Comparison of ENCODE assay signal across 8 cellular contexts in the genomic region with DNA sequence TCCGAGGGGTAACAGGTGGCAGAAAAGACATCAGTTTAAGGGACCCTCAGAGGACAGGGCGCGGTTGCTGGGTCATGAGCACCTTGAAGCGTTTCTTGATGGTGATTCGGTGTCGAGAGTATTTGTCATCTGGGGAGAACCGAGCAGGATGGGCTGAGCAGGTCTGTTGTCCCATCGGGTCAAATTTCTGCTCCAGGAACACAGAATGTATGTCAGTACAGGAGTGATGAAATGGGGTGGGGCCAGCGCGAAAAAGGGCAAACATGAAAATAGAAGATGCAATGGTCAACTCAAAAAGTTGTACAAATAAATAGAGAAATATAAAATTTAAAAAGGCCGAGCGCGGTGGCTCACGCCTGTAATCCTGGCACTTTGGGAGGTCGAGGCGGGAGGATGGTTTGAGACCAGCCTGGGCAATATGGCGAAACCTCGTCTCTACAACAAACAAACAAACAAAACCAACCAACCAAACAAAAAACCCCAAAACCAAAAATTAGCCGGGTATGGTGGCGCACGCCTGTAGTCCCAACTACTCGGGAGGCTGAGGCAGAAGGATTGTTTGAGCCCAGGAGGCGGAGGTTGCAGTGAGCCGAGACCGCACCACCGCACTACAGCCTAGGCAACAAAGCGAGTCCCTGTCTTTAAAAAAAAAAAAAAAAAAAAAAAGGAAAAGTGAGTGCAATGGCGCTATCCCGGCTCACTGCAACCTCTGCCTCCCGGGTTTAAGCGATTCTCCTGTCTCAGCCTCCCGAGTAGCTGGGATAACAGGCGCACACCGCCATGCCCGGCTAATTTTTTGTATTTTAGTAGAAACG. TPM values are rescaled to one million over a fixed set of nuclear protein-coding genes. Genes with fewer than 3 reads are reported as not detected.
DNase-seq lines count a peak whose midpoint lies in the region; ATAC-seq and TF ChIP-seq lines count a peak whose summit lies in the region.

No MANE protein-coding gene starts in this region.

- no peaks in the 10 kb centered on the region for H3K4me1 ChIP-seq in BE2C
- peaks cover 9 to 13% of the 10 kb centered on the region in 2 donors for H3K4me1 ChIP-seq in naive thymus-derived CD4-positive, alpha-beta T cell (ENCODE audit: control insufficient read depth in 2 of 2, insufficient read depth in 2 of 2, low read length in 2 of 2)

- peaks cover 11% of the 10 kb centered on the region for H3K36me3 ChIP-seq in BE2C
- peaks cover 0 to 20% (median 0%) of the 10 kb centered on the region in 3 experiments for H3K36me3 ChIP-seq in naive thymus-derived CD4-positive, alpha-beta T cell (ENCODE audit: control insufficient read depth in 2 of 3, insufficient read depth in 3 of 3, low read length in 3 of 3)

- CTCF ChIA-PET in naive thymus-derived CD4-positive, alpha-beta T cell (lab: Charles Lee): interaction anchor here (0.6 to 2.2 kb wide), 9 partner anchors 14 to 245 kb away, joined by 3 to 26 read pairs (median 7); partner anchors contain the start of gene LPCAT4

- TF ChIP-seq CTCF in BE2C (IDR thresholded peaks at IDR 0.05; ENCODE audit: low read depth, low read length): no peak
- TF ChIP-seq CTCF in coronary artery (IDR thresholded peaks at IDR 0.05): no peak
- no peak for TF ChIP-seq CTCF in CD14-positive monocyte (IDR thresholded peaks at IDR 0.05)

- intact Hi-C loops in naive thymus-derived CD4-positive, alpha-beta T cell (cut with micrococcal nuclease): loop anchor here (2.0 to 10.0 kb wide), 2 partner anchors 93 to 131 kb away; partner anchors contain the start of genes GOLGA8A (in 1 of the 2) and KATNBL1 (in 1 of the 2)
- intact Hi-C loops in CD14-positive monocyte (cut with micrococcal nuclease): loop anchor here (2.0 to 5.0 kb wide), 2 partner anchors 25 to 100 kb away; partner anchors contain the start of gene LPCAT4 (in 1 of the 2)

- DNase-seq in BE2C: no peak
- DNase-seq in Jurkat, Clone E6-1 (ENCODE audit: low read depth, low spot score): no peak
- DNase-seq in coronary artery (ENCODE audit: low spot score): no peak
- no peak for DNase-seq in naive thymus-derived CD4-positive, alpha-beta T cell
- no peak for DNase-seq in stimulated activated CD4-positive, alpha-beta T cell treated with anti-CD3 and anti-CD28 coated beads, Interleukin-1b, Interleukin-23, amount 100 ng/mL, for 48 hours
- DNase-seq in activated CD4-positive, CD25-positive, alpha-beta regulatory T cell treated with anti-CD3 and anti-CD28 coated beads, Interleukin-2, amount 50 U/mL, for 72 hours: no peak
- no peak for DNase-seq in CD14-positive monocyte (ENCODE audit: low spot score)

- H3K9me3 Mint-ChIP-seq in naive thymus-derived CD4-positive, alpha-beta T cell: no peaks in the 10 kb centered on the region
- H3K9me3 Mint-ChIP-seq in CD14-positive monocyte: peaks cover 0 to under 1% (median 0%) of the 10 kb centered on the region in 7 donors

- peak overlapping the region; percentile 81 to 91 for H3K27ac ChIP-seq in coronary artery
- H3K27ac ChIP-seq in naive thymus-derived CD4-positive, alpha-beta T cell (ENCODE audit: low read depth, low read length): peak overlapping the region; percentile 91

- ATAC-seq in naive thymus-derived CD4-positive, alpha-beta T cell: no peak
- no peak for ATAC-seq in HG03521 (IDR thresholded peaks at IDR 0.05; ENCODE audit: unreplicated experiment)

- no peaks in the 10 kb centered on the region for H3K27me3 ChIP-seq in BE2C
- H3K27me3 ChIP-seq in naive thymus-derived CD4-positive, alpha-beta T cell (ENCODE audit: control insufficient read depth in 2 of 2, insufficient read depth in 2 of 2, low read length in 2 of 2): no peaks in the 10 kb centered on the region

- no peaks in the 10 kb centered on the region for H3K27me3 Mint-ChIP-seq in naive thymus-derived CD4-positive, alpha-beta T cell
- H3K27me3 Mint-ChIP-seq in CD14-positive monocyte (ENCODE audit: low read depth in 3 of 3): peaks cover 0 to 2% (median 0%) of the 10 kb centered on the region in 3 donors

- H3K27ac Mint-ChIP-seq in naive thymus-derived CD4-positive, alpha-beta T cell: peak overlapping the region in 8 of 9 donors; percentile 41 to 96 (median 82)
- H3K27ac Mint-ChIP-seq in CD14-positive monocyte: peak overlapping the region in 2 of 7 donors; percentile 26 to 84

- peaks cover 19 to 32% (median 25%) of the 10 kb centered on the region in 7 donors for H3K4me1 Mint-ChIP-seq in naive thymus-derived CD4-positive, alpha-beta T cell
- H3K4me1 Mint-ChIP-seq in CD14-positive monocyte: peaks cover 28% of the 10 kb centered on the region

- peaks cover 4 to 14% (median 11%) of the 10 kb centered on the region in 5 donors for H3K36me3 Mint-ChIP-seq in naive thymus-derived CD4-positive, alpha-beta T cell
- peaks cover 20 to 30% of the 10 kb centered on the region in 2 donors for H3K36me3 Mint-ChIP-seq in CD14-positive monocyte

- peak overlapping the region; percentile 75 for H3K4me3 ChIP-seq in BE2C (ENCODE audit: low read depth, low read length)
- peak overlapping the region; percentile 99 for H3K4me3 ChIP-seq in Jurkat, Clone E6-1 (ENCODE audit: low read length)
- peak overlapping the region; percentile 89 for H3K4me3 ChIP-seq in coronary artery
- H3K4me3 ChIP-seq in naive thymus-derived CD4-positive, alpha-beta T cell (ENCODE audit: low read length): peak overlapping the region; percentile 98

- POLR2A ChIA-PET in naive thymus-derived CD4-positive, alpha-beta T cell (lab: Charles Lee): interaction anchor here (0.6 to 3.2 kb wide), 14 partner anchors 8 to 246 kb away, joined by 3 to 24 read pairs (median 4); partner anchors contain the start of genes GOLGA8B and LPCAT4

- H3K4me3 Mint-ChIP-seq in naive thymus-derived CD4-positive, alpha-beta T cell: no peak overlapping the region
- H3K4me3 Mint-ChIP-seq in CD14-positive monocyte: no peak overlapping the region

- H3K9me3 ChIP-seq in BE2C: no peaks in the 10 kb centered on the region
- H3K9me3 ChIP-seq in naive thymus-derived CD4-positive, alpha-beta T cell (ENCODE audit: control insufficient read depth in 2 of 3, low read length in 3 of 3): no peaks in the 10 kb centered on the region

RNA-seq across cellular contexts. Expression of gene NOP10, which starts 0.8 kb away (rescaled TPM):
- polyA plus RNA-seq in BE2C (2012; ENCODE audit: insufficient read depth, insufficient read length, low read depth): 575 TPM
- polyA plus RNA-seq in Jurkat, Clone E6-1 (2012; ENCODE audit: insufficient read depth, insufficient read length): 343 TPM
- total RNA-seq in naive thymus-derived CD4-positive, alpha-beta T cell: 100 to 1,000 TPM in 1 of 5 experiments, 10 to 100 TPM in 4; 31.9 to 176 (median 75.7) TPM
- 100 to 1,000 TPM; 335 to 371 TPM for polyA plus RNA-seq in naive thymus-derived CD4-positive, alpha-beta T cell
- polyA plus RNA-seq in CD14-positive monocyte: 100 to 1,000 TPM; 586 to 677 TPM

RNA-seq across cellular contexts. Expression of gene NUTM1, which starts 1.0 kb away (rescaled TPM):
- polyA plus RNA-seq in BE2C (2012; ENCODE audit: insufficient read depth, insufficient read length, low read depth): 0.15 TPM
- not detected for polyA plus RNA-seq in Jurkat, Clone E6-1 (2012; ENCODE audit: insufficient read depth, insufficient read length)
- not detected for total RNA-seq in naive thymus-derived CD4-positive, alpha-beta T cell
- polyA plus RNA-seq in naive thymus-derived CD4-positive, alpha-beta T cell: not detected
- not detected for polyA plus RNA-seq in CD14-positive monocyte

RNA-seq across cellular contexts. Expression of gene SLC12A6, which starts 4.5 kb away (rescaled TPM):
- polyA plus RNA-seq in BE2C (2012; ENCODE audit: insufficient read depth, insufficient read length, low read depth): 1.1 TPM
- polyA plus RNA-seq in Jurkat, Clone E6-1 (2012; ENCODE audit: insufficient read depth, insufficient read length): 8.3 TPM
- total RNA-seq in naive thymus-derived CD4-positive, alpha-beta T cell: 100 to 1,000 TPM in 4 of 5 experiments, 10 to 100 TPM in 1; 39.2 to 122 (median 111) TPM
- polyA plus RNA-seq in naive thymus-derived CD4-positive, alpha-beta T cell: 10 to 100 TPM in 1 of 2 donors, 1 to 10 TPM in 1; 9.6 to 13.4 TPM
- polyA plus RNA-seq in CD14-positive monocyte: 1 to 10 TPM; 5.4 to 8.0 TPM

RNA-seq across cellular contexts. Expression of gene LPCAT4, which starts 24.9 kb away (rescaled TPM):
- 60.3 TPM for polyA plus RNA-seq in BE2C (2012; ENCODE audit: insufficient read depth, insufficient read length, low read depth)
- 51.4 TPM for polyA plus RNA-seq in Jurkat, Clone E6-1 (2012; ENCODE audit: insufficient read depth, insufficient read length)
- 10 to 100 TPM; 40.0 to 95.5 (median 63.4) TPM for total RNA-seq in naive thymus-derived CD4-positive, alpha-beta T cell
- polyA plus RNA-seq in naive thymus-derived CD4-positive, alpha-beta T cell: 10 to 100 TPM; 10.8 to 15.1 TPM
- polyA plus RNA-seq in CD14-positive monocyte: 1 to 10 TPM; 3.3 to 4.2 TPM
